30 cellular contexts compared by ENCODE assay signal in the genomic region with DNA sequence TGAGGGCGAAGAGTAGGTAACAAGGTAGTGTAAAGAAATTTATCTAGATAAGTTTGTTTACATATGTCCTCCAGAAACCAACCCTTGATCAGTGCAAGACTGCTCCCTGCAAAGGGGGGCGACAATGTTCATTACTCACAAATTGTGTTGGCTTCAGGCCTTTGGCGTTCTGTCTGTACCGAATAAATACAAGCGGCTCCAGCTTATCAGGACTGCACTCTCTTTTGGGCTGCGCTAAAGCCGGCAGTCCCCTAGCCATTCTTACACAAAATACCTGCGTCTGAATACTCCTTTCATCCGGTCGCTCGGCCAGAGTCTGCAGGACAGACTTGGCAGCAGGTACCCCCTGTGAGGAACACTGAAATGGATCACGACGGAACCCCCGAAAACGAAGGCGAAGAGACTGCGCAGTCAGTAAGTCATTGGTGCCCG.
"Had no signal": no experiment of that assay in that cellular context is flagged by ENCODE, and none has a peak within 500 bp of the region (broad histone marks: within the 10 kb centered on the region; RNA-seq: fewer than 3 reads in every experiment).

No MANE protein-coding gene starts in this region.

- H3K4me3 Mint-ChIP-seq: activated CD4-positive, alpha-beta T cell treated with anti-CD3 and anti-CD28 coated beads, Interleukin-2, amount 10 ng/mL, durations not matched to agents 24 days and 14 days; activated CD8-positive, alpha-beta memory T cell treated with anti-CD3 and anti-CD28 coated beads, Interleukin-2, amount 10 ng/mL, durations not matched to agents 7 days and 5 days; activated CD8-positive, alpha-beta T cell treated with anti-CD3 and anti-CD28 coated beads for 36 hours; activated naive CD4-positive, alpha-beta T cell treated with anti-CD3 and anti-CD28 coated beads for 36 hours; activated naive CD8-positive, alpha-beta T cell treated with anti-CD3 and anti-CD28 coated beads, Interleukin-2, amount 10 ng/mL, durations not matched to agents 7 days and 5 days; activated T-helper 17 cell treated with anti-CD3 and anti-CD28 coated beads, Interleukin-2, amount 50 U/mL, for 72 hours; effector memory CD8-positive, alpha-beta T cell; memory B cell; naive thymus-derived CD4-positive, alpha-beta T cell; neural crest cell; stimulated activated naive B cell treated with anti-CD40 and anti-IgM and Interleukin-4, amounts not matched to agents 10 μg/mL and 1 μg/mL and 100 μg/mL, for 72 hours had no signal

- ATAC-seq: activated CD4-positive, CD25-positive, alpha-beta regulatory T cell treated with anti-CD3 and anti-CD28 coated beads, Interleukin-2, amount 50 U/mL, for 24 hours; activated CD8-positive, alpha-beta memory T cell treated with anti-CD3 and anti-CD28 coated beads, Interleukin-2, amount 10 ng/mL, durations not matched to agents 7 days and 5 days; activated CD8-positive, alpha-beta T cell treated with anti-CD3 and anti-CD28 coated beads for 36 hours; activated T-helper 17 cell treated with anti-CD3 and anti-CD28 coated beads, Interleukin-2, amount 50 U/mL, for 72 hours; effector memory CD8-positive, alpha-beta T cell; left cardiac atrium; naive thymus-derived CD4-positive, alpha-beta T cell; stimulated activated naive B cell treated with anti-CD40 and anti-IgM and Interleukin-4, amounts not matched to agents 10 μg/mL and 1 μg/mL and 100 μg/mL, for 72 hours had no signal

- H3K27ac Mint-ChIP-seq: activated CD4-positive, alpha-beta T cell treated with anti-CD3 and anti-CD28 coated beads, Interleukin-2, amount 10 ng/mL, durations not matched to agents 24 days and 14 days; activated CD8-positive, alpha-beta memory T cell treated with anti-CD3 and anti-CD28 coated beads, Interleukin-2, amount 10 ng/mL, durations not matched to agents 7 days and 5 days; activated CD8-positive, alpha-beta T cell treated with anti-CD3 and anti-CD28 coated beads for 36 hours; activated naive CD4-positive, alpha-beta T cell treated with anti-CD3 and anti-CD28 coated beads for 36 hours; activated naive CD8-positive, alpha-beta T cell treated with anti-CD3 and anti-CD28 coated beads, Interleukin-2, amount 10 ng/mL, durations not matched to agents 7 days and 5 days; activated T-helper 17 cell treated with anti-CD3 and anti-CD28 coated beads, Interleukin-2, amount 50 U/mL, for 72 hours; effector memory CD8-positive, alpha-beta T cell; memory B cell; naive thymus-derived CD4-positive, alpha-beta T cell; stimulated activated naive B cell treated with anti-CD40 and anti-IgM and Interleukin-4, amounts not matched to agents 10 μg/mL and 1 μg/mL and 100 μg/mL, for 72 hours had no signal

- FAIRE-seq: frontal cortex, islet of Langerhans had no signal

- H3K27me3 ChIP-seq: breast epithelium, colonic mucosa, dorsolateral prefrontal cortex, esophagus muscularis mucosa, sigmoid colon, transverse colon, uterus had no signal

- H3K9me3 ChIP-seq: colonic mucosa, esophagus muscularis mucosa, transverse colon, uterus had no signal

- H3K4me1 Mint-ChIP-seq: activated CD4-positive, alpha-beta T cell treated with anti-CD3 and anti-CD28 coated beads, Interleukin-2, amount 10 ng/mL, durations not matched to agents 24 days and 14 days; activated CD8-positive, alpha-beta memory T cell treated with anti-CD3 and anti-CD28 coated beads, Interleukin-2, amount 10 ng/mL, durations not matched to agents 7 days and 5 days; activated naive CD8-positive, alpha-beta T cell treated with anti-CD3 and anti-CD28 coated beads, Interleukin-2, amount 10 ng/mL, durations not matched to agents 7 days and 5 days; activated T-helper 17 cell treated with anti-CD3 and anti-CD28 coated beads, Interleukin-2, amount 50 U/mL, for 72 hours had no signal

- H3K9me3 Mint-ChIP-seq: activated CD4-positive, alpha-beta T cell treated with anti-CD3 and anti-CD28 coated beads, Interleukin-2, amount 10 ng/mL, durations not matched to agents 24 days and 14 days; activated T-helper 17 cell treated with anti-CD3 and anti-CD28 coated beads, Interleukin-2, amount 50 U/mL, for 72 hours; effector memory CD8-positive, alpha-beta T cell had no signal

- H3K4me3 ChIP-seq: breast epithelium, colonic mucosa, dorsolateral prefrontal cortex, esophagus muscularis mucosa, sigmoid colon, transverse colon, uterus had no signal

- H3K27me3 Mint-ChIP-seq: activated CD4-positive, alpha-beta T cell treated with anti-CD3 and anti-CD28 coated beads, Interleukin-2, amount 10 ng/mL, durations not matched to agents 24 days and 14 days; activated CD8-positive, alpha-beta memory T cell treated with anti-CD3 and anti-CD28 coated beads, Interleukin-2, amount 10 ng/mL, durations not matched to agents 7 days and 5 days; activated CD8-positive, alpha-beta T cell treated with anti-CD3 and anti-CD28 coated beads for 36 hours; activated naive CD8-positive, alpha-beta T cell treated with anti-CD3 and anti-CD28 coated beads, Interleukin-2, amount 10 ng/mL, durations not matched to agents 7 days and 5 days; activated T-helper 17 cell treated with anti-CD3 and anti-CD28 coated beads, Interleukin-2, amount 50 U/mL, for 72 hours; effector memory CD8-positive, alpha-beta T cell; memory B cell; naive thymus-derived CD4-positive, alpha-beta T cell; stimulated activated naive B cell treated with anti-CD40 and anti-IgM and Interleukin-4, amounts not matched to agents 10 μg/mL and 1 μg/mL and 100 μg/mL, for 72 hours had no signal

- H3K36me3 ChIP-seq: breast epithelium, colonic mucosa, uterus had no signal

- DNase-seq: activated CD4-positive, alpha-beta T cell treated with anti-CD3 and anti-CD28 coated beads, Interleukin-2, amount 10 ng/mL, durations not matched to agents 24 days and 14 days; activated CD8-positive, alpha-beta memory T cell treated with anti-CD3 and anti-CD28 coated beads, Interleukin-2, amount 10 ng/mL, durations not matched to agents 7 days and 5 days; activated CD8-positive, alpha-beta T cell treated with anti-CD3 and anti-CD28 coated beads for 36 hours; activated naive CD4-positive, alpha-beta T cell treated with anti-CD3 and anti-CD28 coated beads for 36 hours; activated naive CD8-positive, alpha-beta T cell treated with anti-CD3 and anti-CD28 coated beads, Interleukin-2, amount 10 ng/mL, durations not matched to agents 7 days and 5 days; amniotic stem cell; colonic mucosa; dorsolateral prefrontal cortex; effector memory CD8-positive, alpha-beta T cell; glutamatergic neuron; hippocampal formation; left cardiac atrium; naive thymus-derived CD4-positive, alpha-beta T cell; occipital lobe; posterior cingulate gyrus; sigmoid colon; stimulated activated CD4-positive, alpha-beta T cell treated with anti-CD3 and anti-CD28 coated beads, Interleukin-2, amount 100 ng/mL, for 48 hours; stimulated activated CD8-positive, alpha-beta memory T cell treated with anti-CD3 and anti-CD28 coated beads, Interleukin-4, amount 100 ng/mL, for 48 hours; stimulated activated naive B cell treated with anti-CD40 and anti-IgM and Interleukin-4, amounts not matched to agents 10 μg/mL and 1 μg/mL and 100 μg/mL, for 72 hours; T-helper 9 cell; transverse colon; uterus had no signal

- H3K27ac ChIP-seq: breast epithelium, colonic mucosa, dorsolateral prefrontal cortex, esophagus muscularis mucosa, sigmoid colon, transverse colon, uterus had no signal

- H3K4me1 ChIP-seq: breast epithelium, colonic mucosa, esophagus muscularis mucosa, sigmoid colon, transverse colon, uterus had no signal
